25 cellular contexts compared by ENCODE assay signal in genomic region chr6:48671506-48671905, GRCh38.
"Had no signal": no experiment of that assay in that cellular context is flagged by ENCODE, and none has a peak within 500 bp of the region (broad histone marks: within the 10 kb centered on the region; RNA-seq: fewer than 3 reads in every experiment).

No MANE protein-coding gene starts in this region.

- H3K4me1 Mint-ChIP-seq: activated B cell treated with CpG ODN at 0.5 μM for 24 hours; activated naive CD8-positive, alpha-beta T cell treated with anti-CD3 and anti-CD28 coated beads, Interleukin-2, amount 10 ng/mL, durations not matched to agents 7 days and 5 days; brain; nephron progenitor cell; stimulated activated naive CD8-positive, alpha-beta T cell treated with anti-CD3 and anti-CD28 coated beads, Interleukin-15, amount 100 ng/mL, for 72 hours had no signal

- H3K9me3 ChIP-seq: esophagus muscularis mucosa, right atrium auricular region, suprapubic skin, transverse colon, uterus had no signal

- H3K9me3 Mint-ChIP-seq: brain; nephron progenitor cell; T-helper 2 cell treated with Interferon-gamma antibody and Interleukin-4, amounts not matched to agents 5 μg/mL and 100 μg/mL, for 36 hours had no signal

- H3K27ac Mint-ChIP-seq: activated B cell treated with CpG ODN at 0.5 μM for 24 hours; activated CD8-positive, alpha-beta T cell treated with anti-CD3 and anti-CD28 coated beads, Interleukin-2, amount 10 ng/mL, durations not matched to agents 7 days and 5 days; activated naive CD8-positive, alpha-beta T cell treated with anti-CD3 and anti-CD28 coated beads, Interleukin-2, amount 10 ng/mL, durations not matched to agents 7 days and 5 days; activated T-cell treated with anti-CD3 and anti-CD28 coated beads, Interleukin-2, amount 50 U/mL, for 24 hours; activated T-helper 2 cell treated with anti-CD3 and anti-CD28 coated beads, Interferon-gamma antibody, Interleukin-2, Interleukin-4, amounts not matched to agents 10 μg/mL and 5 μg/mL and 100 μg/mL, durations not matched to agents 14 hours and 24 hours and 36 hours; brain; nephron progenitor cell; stimulated activated naive CD8-positive, alpha-beta T cell treated with anti-CD3 and anti-CD28 coated beads, Interleukin-15, amount 100 ng/mL, for 72 hours; T-helper 2 cell treated with Interferon-gamma antibody and Interleukin-4, amounts not matched to agents 5 μg/mL and 100 μg/mL, for 36 hours had no signal

- H3K36me3 ChIP-seq: esophagus muscularis mucosa, right atrium auricular region, suprapubic skin, transverse colon, uterus had no signal

- H3K27me3 ChIP-seq: esophagus muscularis mucosa, right atrium auricular region, suprapubic skin, transverse colon, uterus had no signal

- H3K4me3 Mint-ChIP-seq: activated B cell treated with CpG ODN at 0.5 μM for 24 hours; activated CD8-positive, alpha-beta T cell treated with anti-CD3 and anti-CD28 coated beads, Interleukin-2, amount 10 ng/mL, durations not matched to agents 7 days and 5 days; activated naive CD8-positive, alpha-beta T cell treated with anti-CD3 and anti-CD28 coated beads, Interleukin-2, amount 10 ng/mL, durations not matched to agents 7 days and 5 days; activated T-cell treated with anti-CD3 and anti-CD28 coated beads, Interleukin-2, amount 50 U/mL, for 24 hours; brain; nephron progenitor cell; stimulated activated naive CD8-positive, alpha-beta T cell treated with anti-CD3 and anti-CD28 coated beads, Interleukin-15, amount 100 ng/mL, for 72 hours; T-helper 2 cell treated with Interferon-gamma antibody and Interleukin-4, amounts not matched to agents 5 μg/mL and 100 μg/mL, for 36 hours had no signal

- H3K4me3 ChIP-seq: coronary artery, esophagus muscularis mucosa, right atrium auricular region, suprapubic skin, transverse colon, uterus had no signal

- H3K27ac ChIP-seq: coronary artery, esophagus muscularis mucosa, right atrium auricular region, suprapubic skin, transverse colon, uterus had no signal

- H3K27me3 Mint-ChIP-seq: activated B cell treated with CpG ODN at 0.5 μM for 24 hours; activated naive CD8-positive, alpha-beta T cell treated with anti-CD3 and anti-CD28 coated beads, Interleukin-2, amount 10 ng/mL, durations not matched to agents 7 days and 5 days; activated T-cell treated with anti-CD3 and anti-CD28 coated beads, Interleukin-2, amount 50 U/mL, for 24 hours; stimulated activated naive CD8-positive, alpha-beta T cell treated with anti-CD3 and anti-CD28 coated beads, Interleukin-15, amount 100 ng/mL, for 72 hours had no signal

- H3K4me1 ChIP-seq: esophagus muscularis mucosa, right atrium auricular region, suprapubic skin, transverse colon, uterus had no signal

- DNase-seq: activated B cell treated with CpG ODN at 0.5 μM for 24 hours; activated CD4-positive, alpha-beta T cell treated with anti-CD3 and anti-CD28 coated beads for 48 hours; activated CD8-positive, alpha-beta T cell treated with anti-CD3 and anti-CD28 coated beads, Interleukin-2, amount 10 ng/mL, durations not matched to agents 7 days and 5 days; activated naive CD4-positive, alpha-beta T cell treated with Interleukin-2 at 50 U/mL for 16 hours; activated naive CD8-positive, alpha-beta T cell treated with anti-CD3 and anti-CD28 coated beads, Interleukin-2, amount 10 ng/mL, durations not matched to agents 7 days and 5 days; activated T-cell treated with anti-CD3 and anti-CD28 coated beads, Interleukin-2, amount 50 U/mL, for 24 hours; anterior cingulate cortex; effector CD4-positive, alpha-beta T cell; hypothalamus; islet precursor cell; midbrain; nephron progenitor cell; occipital lobe; posterior cingulate gyrus; stimulated activated naive CD8-positive, alpha-beta T cell treated with anti-CD3 and anti-CD28 coated beads, Interleukin-15, amount 100 ng/mL, for 72 hours; transverse colon; uterus had no signal

- ATAC-seq: activated CD8-positive, alpha-beta T cell treated with anti-CD3 and anti-CD28 coated beads, Interleukin-2, amount 10 ng/mL, durations not matched to agents 7 days and 5 days; left lobe of liver; stimulated activated naive CD8-positive, alpha-beta T cell treated with anti-CD3 and anti-CD28 coated beads, Interleukin-15, amount 100 ng/mL, for 72 hours had no signal

- H3K36me3 Mint-ChIP-seq: activated naive CD8-positive, alpha-beta T cell treated with anti-CD3 and anti-CD28 coated beads, Interleukin-2, amount 10 ng/mL, durations not matched to agents 7 days and 5 days; brain had no signal
